ENCODE assay signal across 8 cellular contexts in genomic region chr7:127392182-127392565, GRCh38. TPM values are rescaled to one million over a fixed set of nuclear protein-coding genes. Genes with fewer than 3 reads are reported as not detected.
DNase-seq lines count a peak whose midpoint lies in the region; ATAC-seq and TF ChIP-seq lines count a peak whose summit lies in the region.

No MANE protein-coding gene starts in this region.

- H4K20me1 ChIP-seq in DND-41 (ENCODE audit: insufficient read depth, low read length) (peaks cover 23% of the 10 kb centered on the region; the same call in 1 of the 2 replicates), Karpas-422 (ENCODE audit: insufficient read depth, low read depth, low read length) (no peaks in the 10 kb centered on the region; the same call in 1 of the 2 replicates)

- H3K27me3 ChIP-seq in DND-41 (ENCODE audit: insufficient read depth, low read length, poor library complexity), result no peaks in the 10 kb centered on the region
- no peaks in the 10 kb centered on the region for H3K27me3 ChIP-seq in Karpas-422 (ENCODE audit: low read length)
- H3K27me3 ChIP-seq in colonic mucosa, result no peaks in the 10 kb centered on the region
- no peaks in the 10 kb centered on the region for H3K27me3 ChIP-seq in right lobe of liver

- H3K4me3 ChIP-seq in DND-41 (ENCODE audit: low read depth in 1 of 2, low read length in 2 of 2), result peak overlapping the region; percentile 80 to 84; a peak in 3 of 4 replicates
- H3K4me3 ChIP-seq in Karpas-422 (ENCODE audit: low read length), result peak overlapping the region; percentile 97
- peak overlapping the region; percentile 98 for H3K4me3 ChIP-seq in colonic mucosa
- peak overlapping the region; percentile 82 to 96 (median 93) for H3K4me3 ChIP-seq in right lobe of liver

- H3K27ac ChIP-seq in DND-41 (ENCODE audit: low read length) (peak overlapping the region; percentile 90), Karpas-422 (ENCODE audit: low read length) (peak overlapping the region; percentile 71), colonic mucosa (peak overlapping the region; percentile 98), right lobe of liver (peak overlapping the region; percentile 85 to 94 (median 91))

- TF ChIP-seq CTCF in DND-41 (IDR thresholded peaks at IDR 0.05; ENCODE audit: borderline replicate concordance, extremely low read depth, low read length, poor library complexity, severe bottlenecking), result no peak
- no peak for TF ChIP-seq CTCF in colonic mucosa (IDR thresholded peaks at IDR 0.05)
- no peak for TF ChIP-seq CTCF in right lobe of liver (IDR thresholded peaks at IDR 0.05)

- H2AFZ ChIP-seq in DND-41 (ENCODE audit: low read depth, low read length) (peak overlapping the region; percentile 90), Karpas-422 (ENCODE audit: low read length) (0 out of 2 replicates have a peak overlapping the region, but pooled peaks have one; percentile 49)

- H3K79me2 ChIP-seq in DND-41 (ENCODE audit: insufficient read depth, low read length), result peaks cover 57% of the 10 kb centered on the region
- peaks cover 54% of the 10 kb centered on the region for H3K79me2 ChIP-seq in Karpas-422 (ENCODE audit: low read length)

- peak; percentile 73 for ATAC-seq in DND-41 (ENCODE audit: insufficient read depth, low read depth)
- peak; percentile 36 for ATAC-seq in GM21390 (IDR thresholded peaks at IDR 0.05; ENCODE audit: unreplicated experiment)
- ATAC-seq in right lobe of liver, result peak in 2 of 4 donors; percentile 45 to 69

- H3K9me3 ChIP-seq in DND-41 (ENCODE audit: insufficient read depth, low read length, severe bottlenecking) (no peaks in the 10 kb centered on the region), Karpas-422 (ENCODE audit: low read length) (no peaks in the 10 kb centered on the region), colonic mucosa (no peaks in the 10 kb centered on the region), right lobe of liver (no peaks in the 10 kb centered on the region)

- H3K4me2 ChIP-seq in DND-41 (ENCODE audit: insufficient read depth, low read length) (peak overlapping the region; percentile 81), Karpas-422 (ENCODE audit: low read depth, low read length, poor library complexity, severe bottlenecking) (peak overlapping the region; percentile 90)

- no peaks in the 10 kb centered on the region for H3K9me2 ChIP-seq in Karpas-422 (replicated peaks; ENCODE audit: insufficient read depth, low read length)

- intact Hi-C loops in colonic mucosa (cut with DNase I) (no loop called here), right lobe of liver (cut with DNase I) (no loop called here)

- TF ChIP-seq POLR2A in right lobe of liver (IDR thresholded peaks at IDR 0.05), result no peak

- DNase-seq in DND-41 (peak; percentile 71), Karpas-422 (peak; percentile 88), colonic mucosa (peak; percentile 42), right lobe of liver (peak in 2 of 3 donors; percentile 60 to 65), globus pallidus (ENCODE audit: low spot score) (no peak)
- peak; percentile 62 for DNase-seq in activated CD4-positive, alpha-beta T cell treated with anti-CD3 and anti-CD28 coated beads for 1 hour
- DNase-seq in stimulated activated CD4-positive, alpha-beta T cell treated with anti-CD3 and anti-CD28 coated beads, Interleukin-4, amount 100 ng/mL, for 4 hours, result peak; percentile 65 to 67

- H3K4me1 ChIP-seq in DND-41 (ENCODE audit: insufficient read depth, low read length) (peaks cover 50% of the 10 kb centered on the region), Karpas-422 (ENCODE audit: low read length) (peaks cover 53% of the 10 kb centered on the region), colonic mucosa (no peaks in the 10 kb centered on the region), right lobe of liver (peaks cover 0 to 19% (median 6%) of the 10 kb centered on the region in 4 donors)

- whole genome bisulfite sequencing in right lobe of liver (ENCODE audit: insufficient coverage, low coverage, low lambda C conversion rate, missing lambda C conversion rate), result 0% methylated on average over 1 of the region's 48 CpGs

- H3K36me3 ChIP-seq in DND-41 (ENCODE audit: insufficient read depth, low read length) (peaks cover 42% of the 10 kb centered on the region), Karpas-422 (ENCODE audit: insufficient read depth, low read length) (peaks cover 22% of the 10 kb centered on the region; the same call in 1 of the 2 replicates), colonic mucosa (no peaks in the 10 kb centered on the region), right lobe of liver (peaks cover 0 to 10% (median 1%) of the 10 kb centered on the region in 4 donors)

- H3K9ac ChIP-seq in DND-41 (ENCODE audit: low read depth, low read length), result peak overlapping the region; percentile 95
- H3K9ac ChIP-seq in Karpas-422 (ENCODE audit: low read length), result peak overlapping the region; percentile 96
- peak overlapping the region; percentile 91 to 99 for H3K9ac ChIP-seq in colonic mucosa (ENCODE audit: low read depth in 2 of 2, low read length in 2 of 2)

RNA-seq across cellular contexts. Expression of gene ZNF800, which starts 0.3 kb away (rescaled TPM):
- total RNA-seq in Karpas-422 (2014; rRNA removed; shearing (Covaris generic); ENCODE audit: low replicate concordance), result 21.5 and 48.8 TPM in 2 replicates
- total RNA-seq in colonic mucosa (10 to 100 TPM; 27.0 to 32.4 TPM), right lobe of liver (10 to 100 TPM; 12.5 to 32.3 (median 15.3) TPM)
